Comparison of ENCODE assay signal across 8 cellular contexts in genomic region chr3:160003520-160004128, GRCh38. TPM values are rescaled to one million over a fixed set of nuclear protein-coding genes. Genes with fewer than 3 reads are reported as not detected.
DNase-seq lines count a peak whose midpoint lies in the region; ATAC-seq and TF ChIP-seq lines count a peak whose summit lies in the region.

No MANE protein-coding gene starts in this region.

- H3K36me3 ChIP-seq in effector memory CD4-positive, alpha-beta T cell (ENCODE audit: control insufficient read depth, insufficient read depth, low read length): no peaks in the 10 kb centered on the region

- no peak overlapping the region for H3K4me3 ChIP-seq in effector memory CD4-positive, alpha-beta T cell (ENCODE audit: insufficient read depth, low read depth, low read length, poor library complexity, severe bottlenecking)

- ATAC-seq in GM19035 (IDR thresholded peaks at IDR 0.05; ENCODE audit: unreplicated experiment) (peak; percentile 86), HG03064 (IDR thresholded peaks at IDR 0.05; ENCODE audit: low read depth, unreplicated experiment) (peak; percentile 62), foreskin keratinocyte (peak; percentile 72)
- ATAC-seq in activated CD8-positive, alpha-beta T cell treated with anti-CD3 and anti-CD28 coated beads for 36 hours: peak; percentile 80

- POLR2A ChIA-PET in activated CD8-positive, alpha-beta T cell treated with anti-CD3 and anti-CD28 coated beads for 36 hours (lab: Charles Lee): no interaction called here

- peak; percentile 58 for TF ChIP-seq CTCF in activated CD8-positive, alpha-beta T cell treated with anti-CD3 and anti-CD28 coated beads for 36 hours (IDR thresholded peaks at IDR 0.05)
- TF ChIP-seq CTCF in foreskin keratinocyte (conservative IDR thresholded peaks at IDR 0.05): peak; percentile 73

- no peaks in the 10 kb centered on the region for H3K36me3 Mint-ChIP-seq in activated CD8-positive, alpha-beta T cell treated with anti-CD3 and anti-CD28 coated beads for 36 hours (ENCODE audit: low read depth)

- no peaks in the 10 kb centered on the region for H3K27me3 ChIP-seq in foreskin keratinocyte
- no peaks in the 10 kb centered on the region for H3K27me3 ChIP-seq in effector memory CD4-positive, alpha-beta T cell (replicated peaks; ENCODE audit: control insufficient read depth, insufficient read depth, low read length, poor library complexity, severe bottlenecking)

- no peak overlapping the region for H3K4me3 Mint-ChIP-seq in activated CD8-positive, alpha-beta T cell treated with anti-CD3 and anti-CD28 coated beads for 36 hours

- H3K9me3 ChIP-seq in effector memory CD4-positive, alpha-beta T cell (ENCODE audit: control insufficient read depth, low read length): no peaks in the 10 kb centered on the region

- no peaks in the 10 kb centered on the region for H3K9me3 Mint-ChIP-seq in activated CD8-positive, alpha-beta T cell treated with anti-CD3 and anti-CD28 coated beads for 36 hours

- no peak overlapping the region for H3K27ac ChIP-seq in foreskin keratinocyte
- H3K27ac ChIP-seq in effector memory CD4-positive, alpha-beta T cell (ENCODE audit: insufficient read depth, low read length, poor library complexity, severe bottlenecking): no peak overlapping the region

- no peak overlapping the region for H3K27ac Mint-ChIP-seq in activated CD8-positive, alpha-beta T cell treated with anti-CD3 and anti-CD28 coated beads for 36 hours

- CTCF ChIA-PET in activated CD8-positive, alpha-beta T cell treated with anti-CD3 and anti-CD28 coated beads for 36 hours (lab: Charles Lee): interaction anchor here (0.6 to 10.0 kb wide), 16 partner anchors 8 to 336 kb away, joined by 3 to 130 read pairs (median 4); partner anchors contain the start of gene IL12A

- intact Hi-C loops in activated CD8-positive, alpha-beta T cell treated with anti-CD3 and anti-CD28 coated beads for 36 hours (cut with micrococcal nuclease): loop anchor here (2.0 kb wide), 1 partner anchor 119 kb away; no protein-coding TSS in a partner anchor
- intact Hi-C loops in posterior cingulate gyrus (cut with DNase I): loop anchor here (1.0 kb wide), 1 partner anchor 119 kb away; no protein-coding TSS in a partner anchor

- DNase-seq in DMS 273 (lab: John Stamatoyannopoulos, UW; ENCODE audit: unreplicated experiment) (peak; percentile 92), NCI-H2196 (lab: John Stamatoyannopoulos, UW; ENCODE audit: unreplicated experiment) (peak; percentile 70), foreskin keratinocyte (peak in 1 of 2 donors; percentile 27), posterior cingulate gyrus (peak; percentile 33 to 95 (median 71))
- peak; percentile 68 for DNase-seq in activated CD8-positive, alpha-beta T cell treated with anti-CD3 and anti-CD28 coated beads for 36 hours
- DNase-seq in effector memory CD4-positive, alpha-beta T cell: no peak

- no peaks in the 10 kb centered on the region for H3K27me3 Mint-ChIP-seq in activated CD8-positive, alpha-beta T cell treated with anti-CD3 and anti-CD28 coated beads for 36 hours

- no peaks in the 10 kb centered on the region for H3K4me1 Mint-ChIP-seq in activated CD8-positive, alpha-beta T cell treated with anti-CD3 and anti-CD28 coated beads for 36 hours (ENCODE audit: low read depth)

- no peaks in the 10 kb centered on the region for H3K4me1 ChIP-seq in foreskin keratinocyte
- no peaks in the 10 kb centered on the region for H3K4me1 ChIP-seq in effector memory CD4-positive, alpha-beta T cell (ENCODE audit: control insufficient read depth, insufficient read depth, low read length, poor library complexity, severe bottlenecking)

RNA-seq across cellular contexts. Expression of gene IL12A, which starts 15.0 kb away (rescaled TPM):
- not detected for total RNA-seq in activated CD8-positive, alpha-beta T cell treated with anti-CD3 and anti-CD28 coated beads for 36 hours
- total RNA-seq in foreskin keratinocyte: 0.20 and 0.74 TPM in 2 replicates
- polyA plus RNA-seq in foreskin keratinocyte: 0.26 and 0.54 TPM in 2 replicates

Comparison
In these comparisons a context has a peak if more than half of its experiments do, and no peak if none do; other contexts are left out.
1. DNase-seq: peak in DMS 273 (single experiment), NCI-H2196 (single experiment), activated CD8-positive, alpha-beta T cell treated with anti-CD3 and anti-CD28 coated beads for 36 hours (single experiment) and posterior cingulate gyrus (10 of 10); none in effector memory CD4-positive, alpha-beta T cell (0 of 3).
2. Peak in every context shown above with its lines, with median percentiles within 50 percentile points of each other: ATAC-seq.